ENCODE assay signal across 13 cellular contexts in the genomic region with DNA sequence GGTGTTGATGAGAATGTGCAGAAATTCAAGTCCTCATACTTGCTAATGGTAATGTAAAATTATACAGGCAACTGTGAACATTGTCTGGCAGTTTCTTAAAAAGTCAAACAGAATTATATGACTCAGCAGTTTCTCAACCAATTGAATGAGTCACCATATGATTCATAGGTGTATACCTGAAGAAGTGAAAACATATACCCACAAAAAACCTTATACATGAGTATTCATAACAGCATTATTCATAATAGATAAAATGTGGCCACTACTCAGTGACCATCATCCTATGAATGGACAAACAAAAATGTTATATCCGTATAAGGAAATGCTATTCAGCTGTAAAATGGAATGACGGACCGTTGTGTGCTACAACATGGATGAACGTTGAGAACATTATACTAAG.
DNase-seq lines count a peak whose midpoint lies in the region; ATAC-seq, FAIRE-seq and TF ChIP-seq lines count a peak whose summit lies in the region.
"Had no signal": no experiment of that assay in that cellular context is flagged by ENCODE, and none has a peak within 500 bp of the region (broad histone marks: within the 10 kb centered on the region; RNA-seq: fewer than 3 reads in every experiment).

No MANE protein-coding gene starts in this region.

- H3K4me3 ChIP-seq in PC-3 (ENCODE audit: low read length) (no peak overlapping the region), cardiac fibroblast (replicated peaks in 1 of 2; ENCODE audit: low read depth in 2 of 2, low read length in 2 of 2) (no peak overlapping the region)
- H3K4me3 ChIP-seq: BLaER1 treated with 17β-estradiol and CSF1 and Interleukin-3, amounts not matched to agents 10 nM and 100 nM; heart left ventricle had no signal

- H3K9me2 ChIP-seq in PC-3 (replicated peaks; ENCODE audit: low read length): no peaks in the 10 kb centered on the region

- no peaks in the 10 kb centered on the region for H3K27me3 ChIP-seq in PC-3 (ENCODE audit: low read length)
- H3K27me3 ChIP-seq: BLaER1 treated with 17β-estradiol and CSF1 and Interleukin-3, amounts not matched to agents 10 nM and 100 nM had no signal

- no peaks in the 10 kb centered on the region; the same call in 1 of the 2 replicates for H3K36me3 ChIP-seq in PC-3 (ENCODE audit: low read depth, low read length)
- H3K36me3 ChIP-seq: BLaER1 treated with 17β-estradiol and CSF1 and Interleukin-3, amounts not matched to agents 10 nM and 100 nM; heart left ventricle had no signal

- BruUV-seq in PC-3 (replicated peaks; lab: Mats Ljungman, UMichigan): no TSS peak

- H3K9me3 ChIP-seq in PC-3 (ENCODE audit: low read length): no peaks in the 10 kb centered on the region
- H3K9me3 ChIP-seq: BLaER1 treated with 17β-estradiol and CSF1 and Interleukin-3, amounts not matched to agents 10 nM and 100 nM; heart left ventricle had no signal

- H2AFZ ChIP-seq in PC-3 (ENCODE audit: low read length): no peak overlapping the region

- intact Hi-C loops in PC-3 (cut with micrococcal nuclease): loop anchor here (10.0 kb wide), 1 partner anchor 97 kb away; no protein-coding TSS in a partner anchor

- H3K79me2 ChIP-seq in PC-3 (ENCODE audit: low read length): no peaks in the 10 kb centered on the region

- TF ChIP-seq CTCF in PC-3 (conservative IDR thresholded peaks at IDR 0.05; ENCODE audit: low read depth, low read length) (no peak), cardiac fibroblast (IDR thresholded peaks at IDR 0.05; ENCODE audit: low read depth, low read length) (no peak), D721Med (IDR thresholded peaks at IDR 0.05; ENCODE audit: insufficient read depth, missing control alignments) (no peak)

- no peaks in the 10 kb centered on the region for H3F3A ChIP-seq in PC-3 (ENCODE audit: low read length, unreplicated experiment)

- H4K20me1 ChIP-seq in PC-3 (ENCODE audit: low read length): no peaks in the 10 kb centered on the region
- H4K20me1 ChIP-seq: BLaER1 treated with 17β-estradiol and CSF1 and Interleukin-3, amounts not matched to agents 10 nM and 100 nM had no signal

- CTCF ChIA-PET in PC-3 (lab: Charles Lee): no interaction called here

- H3K27ac ChIP-seq in PC-3 (ENCODE audit: low read length): peak overlapping the region; percentile 72
- H3K27ac ChIP-seq: BLaER1 treated with 17β-estradiol and CSF1 and Interleukin-3, amounts not matched to agents 10 nM and 100 nM; heart left ventricle had no signal

- peak; percentile 0 for DNase-seq in EH (ENCODE audit: low read depth)
- peak; percentile 91 for DNase-seq in PC-3
- peak; percentile 20 to 82 for DNase-seq in cardiac fibroblast (ENCODE audit: low read depth in 2 of 2)
- DNase-seq in non-pigmented ciliary epithelial cell (ENCODE audit: low read depth): peak; percentile 64
- DNase-seq in T-helper 9 cell: no peak
- DNase-seq in effector CD4-positive, alpha-beta T cell: no peak
- DNase-seq in D721Med (ENCODE audit: insufficient read length, low spot score): no peak
- DNase-seq: activated B cell treated with CpG ODN at 0.5 μM for 24 hours, heart left ventricle, NCI-H187, NCI-H510A had no signal

- peaks cover 17% of the 10 kb centered on the region for H3K4me1 ChIP-seq in PC-3 (ENCODE audit: insufficient read depth, low read length)
- H3K4me1 ChIP-seq: BLaER1 treated with 17β-estradiol and CSF1 and Interleukin-3, amounts not matched to agents 10 nM and 100 nM; heart left ventricle had no signal

- ATAC-seq in PC-3 (peak; percentile 98), HG03520 (IDR thresholded peaks at IDR 0.05; ENCODE audit: unreplicated experiment) (no peak)
- ATAC-seq: heart left ventricle had no signal

- FAIRE-seq in D721Med (lab: Jason Lieb, UNC): no peak

- POLR2A ChIA-PET in PC-3 (lab: Charles Lee; ENCODE audit: unreplicated experiment): no interaction called here

- H3K4me2 ChIP-seq in PC-3 (ENCODE audit: low read length): peak overlapping the region; percentile 37
- H3K4me2 ChIP-seq: BLaER1 treated with 17β-estradiol and CSF1 and Interleukin-3, amounts not matched to agents 10 nM and 100 nM had no signal

- no peak overlapping the region for H3K9ac ChIP-seq in PC-3 (ENCODE audit: low read length)
- H3K9ac ChIP-seq: BLaER1 treated with 17β-estradiol and CSF1 and Interleukin-3, amounts not matched to agents 10 nM and 100 nM had no signal

Comparison
In these comparisons a context has a peak if more than half of its experiments do, and no peak if none do; other contexts are left out.
1. DNase-seq: peak in EH (single experiment), PC-3 (single experiment), cardiac fibroblast (2 of 2) and non-pigmented ciliary epithelial cell (single experiment); none in T-helper 9 cell (single experiment), effector CD4-positive, alpha-beta T cell (single experiment) and D721Med (single experiment).